8 cellular contexts compared by ENCODE assay signal in the genomic region with DNA sequence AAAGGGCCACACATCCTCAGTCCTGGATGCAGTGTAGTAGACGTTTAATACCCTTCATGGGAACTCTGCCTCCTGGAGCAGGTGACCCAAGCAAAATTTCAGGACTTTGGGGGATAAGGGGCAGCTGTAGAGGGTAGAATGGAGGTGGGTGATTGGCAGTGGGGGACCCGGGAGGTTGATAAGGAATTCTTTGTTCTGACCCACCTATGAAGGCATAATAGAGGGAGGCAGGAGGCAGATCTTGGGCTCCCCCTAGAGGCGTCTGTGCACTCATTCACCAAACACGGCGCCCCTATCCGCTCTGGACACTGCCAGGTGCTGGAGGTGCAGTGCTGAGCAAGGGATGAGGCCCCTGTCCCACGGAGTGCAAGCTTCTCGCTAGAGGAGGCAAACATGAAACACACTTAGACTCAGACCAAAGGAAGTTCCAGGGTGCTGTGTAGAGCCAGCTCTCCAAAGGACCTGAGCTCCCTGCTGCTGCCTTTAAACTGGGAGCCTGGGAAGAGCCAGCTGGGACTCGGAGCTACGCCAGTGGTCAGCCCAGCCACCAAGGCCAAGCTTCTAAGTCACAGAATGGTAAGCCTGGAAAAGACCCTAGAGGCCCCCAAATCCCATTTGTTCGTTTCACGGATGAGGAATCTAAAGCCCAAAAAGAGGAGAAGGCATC. TPM values are rescaled to one million over a fixed set of nuclear protein-coding genes. Genes with fewer than 3 reads are reported as not detected.
DNase-seq lines count a peak whose midpoint lies in the region; ATAC-seq and TF ChIP-seq lines count a peak whose summit lies in the region.

No MANE protein-coding gene starts in this region.

- no peak overlapping the region for H3K27ac Mint-ChIP-seq in mesothelial cell of epicardium

- peak overlapping the region in 1 of 59 donors; percentile 16 for H3K27ac ChIP-seq in dorsolateral prefrontal cortex

- H3K4me3 Mint-ChIP-seq in mesothelial cell of epicardium = no peak overlapping the region

- no peaks in the 10 kb centered on the region for H3K36me3 Mint-ChIP-seq in mesothelial cell of epicardium

- TF ChIP-seq CTCF in dorsolateral prefrontal cortex (IDR thresholded peaks at IDR 0.05 in 54 of 56, conservative IDR thresholded peaks at IDR 0.05 in 2 of 56; ENCODE audit: low read depth in 1 of 56, partially characterized antibody in 56 of 56) (peak in 54 of 56 donors; percentile 49 to 83 (median 72)), mesothelial cell of epicardium (IDR thresholded peaks at IDR 0.05; ENCODE audit: unreplicated experiment) (peak; percentile 58)

- ATAC-seq in GM18907 (IDR thresholded peaks at IDR 0.05; ENCODE audit: unreplicated experiment) (peak; percentile 88), HG03103 (IDR thresholded peaks at IDR 0.05; ENCODE audit: low read depth, unreplicated experiment) (peak; percentile 80)

- intact Hi-C loops in dorsolateral prefrontal cortex (cut with DNase I) = loop anchor here in 1 of 2 donors (2.0 kb wide), 1 partner anchor 55 kb away; no protein-coding TSS in a partner anchor

- no peaks in the 10 kb centered on the region for H3K27me3 ChIP-seq in dorsolateral prefrontal cortex

- no peaks in the 10 kb centered on the region for H3K27me3 Mint-ChIP-seq in mesothelial cell of epicardium (ENCODE audit: low read depth)

- DNase-seq in AML-193 (lab: John Stamatoyannopoulos, UW) (peak; percentile 49 to 61), NCI-H510A treated with DMSO at 0.1 percent for 48 hours (lab: John Stamatoyannopoulos, UW) (peak; percentile 83), dorsolateral prefrontal cortex (peak in 5 of 10 donors; percentile 17 to 58 (median 49)), mesothelial cell of epicardium (ENCODE audit: low spot score in 2 of 2, unreplicated experiment in 2 of 2) (peak in 1 of 2 experiments; percentile 67)
- peak; percentile 69 for DNase-seq in activated CD4-positive, alpha-beta T cell treated with anti-CD3 and anti-CD28 coated beads, Interleukin-2, amount 50 U/mL, for 1 hour
- DNase-seq in stimulated activated CD8-positive, alpha-beta memory T cell treated with anti-CD3 and anti-CD28 coated beads, Interleukin-7, amount 100 ng/mL, for 4 hours (ENCODE audit: low read depth in 2 of 2) = peak; percentile 42 to 51

- no peaks in the 10 kb centered on the region for H3K9me3 Mint-ChIP-seq in mesothelial cell of epicardium

- H3K4me3 ChIP-seq in dorsolateral prefrontal cortex = no peak overlapping the region

- peaks cover 7% of the 10 kb centered on the region for H3K4me1 Mint-ChIP-seq in mesothelial cell of epicardium

RNA-seq across cellular contexts. Expression of a gene that starts 7.7 kb away (rescaled TPM):
- 1 to 10 TPM in 1 of 120 experiments, under 1 TPM in 1, not detected in 118; 0.68 to 1.3 TPM for total RNA-seq in dorsolateral prefrontal cortex
- total RNA-seq in mesothelial cell of epicardium = 0.34 TPM in 1 of 3 replicates, not detected in the others

RNA-seq across cellular contexts. Expression of a gene that starts 13.6 kb away (rescaled TPM):
- total RNA-seq in dorsolateral prefrontal cortex (10 to 100 TPM in 116 of 120 experiments, 1 to 10 TPM in 4; 7.2 to 29.4 (median 19.2) TPM), mesothelial cell of epicardium (23.2 to 23.6 TPM (median 23.5 TPM) in 3 replicates)

RNA-seq across cellular contexts. Expression of a gene that starts 26.1 kb away (rescaled TPM):
- total RNA-seq in dorsolateral prefrontal cortex (10 to 100 TPM in 119 of 120 experiments, 1 to 10 TPM in 1; 9.0 to 25.3 (median 17.3) TPM), mesothelial cell of epicardium (13.9 to 15.4 TPM (median 14.9 TPM) in 3 replicates)
